18 cellular contexts compared by ENCODE assay signal in the genomic region with DNA sequence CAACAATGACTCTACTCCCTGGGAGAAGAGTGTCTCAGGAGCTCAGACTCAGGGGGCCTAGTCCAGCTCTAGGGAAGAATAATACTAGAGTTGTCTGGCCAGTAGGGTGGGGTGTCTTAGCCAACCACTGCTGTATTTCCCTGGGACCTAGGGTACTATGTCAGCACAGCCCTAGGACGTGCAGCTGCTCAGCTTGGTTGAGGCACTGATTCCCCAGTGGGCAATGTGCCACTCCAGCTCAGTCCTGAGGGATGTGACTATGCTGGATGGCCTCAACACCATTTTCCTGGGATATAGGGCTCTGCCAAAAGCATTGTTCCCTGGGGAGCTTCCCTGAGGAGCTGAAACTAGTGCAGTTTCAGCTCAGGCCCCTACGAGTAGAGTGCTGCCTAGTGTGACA. TPM values are rescaled to one million over a fixed set of nuclear protein-coding genes. Genes with fewer than 3 reads are reported as not detected.
DNase-seq lines count a peak whose midpoint lies in the region; ATAC-seq lines count a peak whose summit lies in the region.
"Had no signal": no experiment of that assay in that cellular context is flagged by ENCODE, and none has a peak within 500 bp of the region (broad histone marks: within the 10 kb centered on the region; RNA-seq: fewer than 3 reads in every experiment).

No MANE protein-coding gene starts in this region.

- H3K4ac ChIP-seq in trophoblast cell (ENCODE audit: low read depth, low read length) = no peak overlapping the region

- DNase-seq in adipocyte (ENCODE audit: low read depth) = no peak
- DNase-seq in trophoblast cell = no peak
- no peak for DNase-seq in CD1c-positive myeloid dendritic cell (ENCODE audit: extremely low spot score)
- DNase-seq in T-helper 2 cell = no peak
- DNase-seq: 8988T; ACHN; BE2C; C1 segment of cervical spinal cord; Caco-2; Calu3; CD4-positive, alpha-beta T cell; CD8-positive, alpha-beta T cell; DMS79 treated with DMSO at 0.1 percent for 48 hours; GF-D8 had no signal

- H4K8ac ChIP-seq in trophoblast cell (ENCODE audit: low read depth, low read length) = no peak overlapping the region

- H3K79me2 ChIP-seq in trophoblast cell (ENCODE audit: control insufficient read depth, insufficient read depth, low read length, poor library complexity) = no peaks in the 10 kb centered on the region

- H3K27me3 ChIP-seq in adipocyte (replicated peaks; ENCODE audit: control insufficient read depth, insufficient read depth, low read length) (no peaks in the 10 kb centered on the region), trophoblast cell (ENCODE audit: insufficient read depth, low read length) (no peaks in the 10 kb centered on the region)
- H3K27me3 ChIP-seq: BE2C, BLaER1 had no signal

- H3K14ac ChIP-seq in trophoblast cell (ENCODE audit: low read length) = no peak overlapping the region

- H3K4me3 ChIP-seq in adipocyte (ENCODE audit: low read length) (no peak overlapping the region), trophoblast cell (ENCODE audit: low read depth, low read length) (peak overlapping the region; percentile 26)
- H3K4me3 ChIP-seq: BLaER1 had no signal

- H2BK120ac ChIP-seq in trophoblast cell (ENCODE audit: insufficient read depth, low read length, poor library complexity) = no peak overlapping the region

- no peaks in the 10 kb centered on the region for H3K79me1 ChIP-seq in trophoblast cell (ENCODE audit: low read length)

- H2BK5ac ChIP-seq in trophoblast cell (ENCODE audit: low read depth, low read length, poor library complexity) = no peak overlapping the region

- H4K91ac ChIP-seq in trophoblast cell (ENCODE audit: low read depth, low read length) = no peak overlapping the region

- peaks cover 17% of the 10 kb centered on the region for H3K9me3 ChIP-seq in adipocyte (ENCODE audit: control insufficient read depth, low read length)
- peaks cover 2% of the 10 kb centered on the region for H3K9me3 ChIP-seq in trophoblast cell (ENCODE audit: insufficient read depth, low read depth, low read length)
- H3K9me3 ChIP-seq: BE2C, Caco-2 had no signal

- no peak overlapping the region for H2AK5ac ChIP-seq in trophoblast cell (ENCODE audit: low read length)

- H3K9ac ChIP-seq in adipocyte (ENCODE audit: low read length) = peak overlapping the region; percentile 32
- no peak overlapping the region for H3K9ac ChIP-seq in trophoblast cell (ENCODE audit: low read length)
- H3K9ac ChIP-seq: BLaER1 had no signal

- H2AFZ ChIP-seq in trophoblast cell (ENCODE audit: insufficient read depth, low read length, poor library complexity) = no peak overlapping the region

- no CpG with 5 or more reads among the region's 2 CpGs for WGBS in trophoblast cell (ENCODE audit: extremely low coverage, insufficient coverage, insufficient read length)

- H4K12ac ChIP-seq in trophoblast cell (ENCODE audit: low read depth, low read length) = no peak overlapping the region

- H3K23ac ChIP-seq in trophoblast cell (ENCODE audit: low read length) = no peak overlapping the region

- H2BK12ac ChIP-seq in trophoblast cell (ENCODE audit: low read length) = no peak overlapping the region

- H3K4me1 ChIP-seq in adipocyte (ENCODE audit: control insufficient read depth, insufficient read depth, low read length) (peaks cover 10% of the 10 kb centered on the region), trophoblast cell (ENCODE audit: control insufficient read depth in 1 of 2, insufficient read depth in 2 of 2, low read length in 2 of 2) (no peaks in the 10 kb centered on the region)
- H3K4me1 ChIP-seq: BE2C, BLaER1, Caco-2 had no signal

- H3K27ac ChIP-seq in trophoblast cell (ENCODE audit: low read depth, low read length) = no peak overlapping the region
- H3K27ac ChIP-seq: BLaER1 had no signal

- no peak for ATAC-seq in HG03354 (IDR thresholded peaks at IDR 0.05; ENCODE audit: poor library complexity, severe bottlenecking, unreplicated experiment)
- ATAC-seq: CD8-positive, alpha-beta T cell had no signal

- no peaks in the 10 kb centered on the region for H3K36me3 ChIP-seq in adipocyte (ENCODE audit: control insufficient read depth, insufficient read depth, low read length, severe bottlenecking)
- H3K36me3 ChIP-seq in trophoblast cell (ENCODE audit: control insufficient read depth in 1 of 2, insufficient read depth in 2 of 2, low read length in 2 of 2) = no peaks in the 10 kb centered on the region
- H3K36me3 ChIP-seq: BE2C, BLaER1 had no signal

- no peak overlapping the region for H3K4me2 ChIP-seq in trophoblast cell (ENCODE audit: low read length)
- H3K4me2 ChIP-seq: BLaER1 had no signal

- H3K18ac ChIP-seq in trophoblast cell (ENCODE audit: low read length) = no peak overlapping the region

RNA-seq across cellular contexts. Expression of gene TNN, which starts 47.4 kb away (rescaled TPM):
- 0.06 and 0.07 TPM in 2 replicates for polyA plus RNA-seq in trophoblast cell (2013)
- polyA plus RNA-seq: AG04450, CD14-positive monocyte had no signal
